Comparison of ENCODE assay signal across 1 cellular context in the genomic region with DNA sequence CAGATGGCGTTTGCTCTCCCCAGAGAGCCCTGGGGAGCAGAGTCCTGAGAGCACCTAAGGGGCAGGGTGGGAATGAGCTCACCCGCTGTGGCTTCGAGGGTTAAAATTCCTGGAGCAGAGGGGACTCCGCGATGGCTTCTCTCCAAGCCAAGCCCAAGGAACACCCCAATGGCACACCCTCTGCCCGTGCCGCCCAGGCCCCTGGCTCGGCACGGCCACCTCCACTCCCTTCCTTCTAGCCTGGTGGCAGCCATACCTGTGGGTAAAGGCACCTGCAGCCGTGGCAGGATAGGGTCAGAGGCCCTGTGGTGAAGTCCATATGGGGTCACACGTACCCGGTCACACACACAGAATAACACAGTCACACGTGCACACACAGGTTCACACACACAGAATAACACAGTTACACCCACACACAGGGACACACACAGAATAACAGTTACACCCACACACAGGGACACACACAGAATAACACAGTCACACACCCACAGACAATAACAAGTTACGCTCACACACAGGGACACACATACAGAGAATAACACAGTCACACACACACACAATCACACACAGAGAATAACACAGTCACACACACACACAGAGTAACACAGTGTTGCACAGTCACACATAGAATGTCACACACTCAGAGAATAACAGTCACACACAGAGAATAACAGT.
TF ChIP-seq lines count a peak whose summit lies in the region.

No MANE protein-coding gene starts in this region.

TF ChIP-seq in H1, 55 proteins besides CTCF, POLR2A, EP300 and RAD21:
- no peak for TF ChIP-seq KDM4A (IDR thresholded peaks at IDR 0.05; ENCODE audit: low read depth, low read length, severe bottlenecking)
- no peak for TF ChIP-seq RXRA (IDR thresholded peaks at IDR 0.05; ENCODE audit: insufficient read depth, low read depth, low read length)
- no peak for TF ChIP-seq RFX5 (IDR thresholded peaks at IDR 0.05; ENCODE audit: borderline replicate concordance, low read depth, low read length)
- no peak for TF ChIP-seq TAF7 (optimal IDR thresholded peaks at IDR 0.05; ENCODE audit: borderline replicate concordance, low read depth, low read length)
- TF ChIP-seq, protein P1, sequence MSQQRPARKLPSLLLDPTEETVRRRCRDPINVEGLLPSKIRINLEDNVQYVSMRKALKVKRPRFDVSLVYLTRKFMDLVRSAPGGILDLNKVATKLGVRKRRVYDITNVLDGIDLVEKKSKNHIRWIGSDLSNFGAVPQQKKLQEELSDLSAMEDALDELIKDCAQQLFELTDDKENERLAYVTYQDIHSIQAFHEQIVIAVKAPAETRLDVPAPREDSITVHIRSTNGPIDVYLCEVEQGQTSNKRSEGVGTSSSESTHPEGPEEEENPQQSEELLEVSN (IDR thresholded peaks at IDR 0.05), result no peak
- TF ChIP-seq POU5F1 (IDR thresholded peaks at IDR 0.05; ENCODE audit: low read depth, low read length), result no peak
- TF ChIP-seq MAFK (IDR thresholded peaks at IDR 0.05; ENCODE audit: low read depth, low read length), result no peak
- TF ChIP-seq SIX5 (IDR thresholded peaks at IDR 0.05; ENCODE audit: low read depth, low read length), result no peak
- no peak for TF ChIP-seq TBP (IDR thresholded peaks at IDR 0.05; ENCODE audit: low read depth, low read length)
